ENCODE assay signal across 8 cellular contexts in the genomic region with DNA sequence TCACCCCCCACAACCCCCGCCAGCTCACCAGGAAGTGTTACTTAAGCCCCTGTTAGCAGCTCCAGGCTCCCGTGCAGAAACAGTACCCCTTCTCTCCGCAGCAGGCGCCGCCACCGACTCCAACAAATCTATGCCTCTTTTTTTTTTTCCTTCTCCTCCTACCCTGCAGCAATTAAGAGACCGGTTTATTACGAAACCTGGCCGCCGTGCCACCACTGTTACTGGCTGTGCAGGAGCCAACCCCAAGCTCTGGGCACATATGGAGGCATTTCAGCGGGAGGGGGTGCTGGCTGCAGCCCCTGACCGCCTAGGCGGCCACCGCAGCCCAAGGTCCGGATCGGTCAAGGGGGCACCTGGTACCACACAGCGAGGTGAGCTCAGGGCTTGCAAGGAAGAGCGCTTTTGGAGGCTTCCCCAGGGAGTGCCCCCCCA. TPM values are rescaled to one million over a fixed set of nuclear protein-coding genes. Genes with fewer than 3 reads are reported as not detected.
DNase-seq lines count a peak whose midpoint lies in the region; ATAC-seq and TF ChIP-seq lines count a peak whose summit lies in the region.

No MANE protein-coding gene starts in this region.

- H3K9ac ChIP-seq in PC-3 (ENCODE audit: low read length): peak overlapping the region; percentile 86

- no peak overlapping the region for H2AFZ ChIP-seq in PC-3 (ENCODE audit: low read length)

- H3K27ac ChIP-seq in PC-3 (ENCODE audit: low read length) (peak overlapping the region; percentile 67), left ventricle myocardium inferior (replicated peaks) (peak overlapping the region; percentile 95)

- H3K4me3 Mint-ChIP-seq in activated naive CD8-positive, alpha-beta T cell treated with anti-CD3 and anti-CD28 coated beads, Interleukin-2, amount 10 ng/mL, durations not matched to agents 7 days and 5 days: peak overlapping the region; percentile 94
- peak overlapping the region; percentile 68 for H3K4me3 Mint-ChIP-seq in progenitor cell of endocrine pancreas (ENCODE audit: low read depth)

- peaks cover 38% of the 10 kb centered on the region for H3K79me2 ChIP-seq in PC-3 (ENCODE audit: low read length)

- H3K9me3 ChIP-seq in PC-3 (ENCODE audit: low read length) (no peaks in the 10 kb centered on the region), left ventricle myocardium inferior (replicated peaks) (peaks cover 13% of the 10 kb centered on the region)

- ATAC-seq in PC-3: peak; percentile 2
- peak; percentile 15 for ATAC-seq in activated naive CD8-positive, alpha-beta T cell treated with anti-CD3 and anti-CD28 coated beads, Interleukin-2, amount 10 ng/mL, durations not matched to agents 7 days and 5 days (ENCODE audit: low read depth)
- no peak for ATAC-seq in GM21717 (IDR thresholded peaks at IDR 0.05; ENCODE audit: unreplicated experiment)

- H3K4me1 ChIP-seq in PC-3 (ENCODE audit: insufficient read depth, low read length): peaks cover 5% of the 10 kb centered on the region; the same call in 1 of the 2 replicates
- peaks cover 51% of the 10 kb centered on the region for H3K4me1 ChIP-seq in left ventricle myocardium inferior

- no peak; the same call in 1 of the 2 replicates for TF ChIP-seq CTCF in PC-3 (conservative IDR thresholded peaks at IDR 0.05; ENCODE audit: low read depth, low read length)
- peak; percentile 29 for TF ChIP-seq CTCF in left ventricle myocardium inferior (IDR thresholded peaks at IDR 0.05; ENCODE audit: borderline replicate concordance)
- peak; percentile 42 for TF ChIP-seq CTCF in progenitor cell of endocrine pancreas (IDR thresholded peaks at IDR 0.05; ENCODE audit: unreplicated experiment)

- no peaks in the 10 kb centered on the region for H3K9me2 ChIP-seq in PC-3 (replicated peaks; ENCODE audit: low read length)

- peaks cover 17% of the 10 kb centered on the region for H4K20me1 ChIP-seq in PC-3 (ENCODE audit: low read length)

- H3K4me3 ChIP-seq in PC-3 (ENCODE audit: low read length) (peak overlapping the region; percentile 100), left ventricle myocardium inferior (peak overlapping the region; percentile 98)

- intact Hi-C loops in PC-3 (cut with micrococcal nuclease) (no loop called here), left ventricle myocardium inferior (cut with micrococcal nuclease) (loop anchor here (5.0 to 10.0 kb wide), 2 partner anchors 64 to 106 kb away; no protein-coding TSS in a partner anchor)

- POLR2A ChIA-PET in PC-3 (lab: Charles Lee; ENCODE audit: unreplicated experiment): interaction anchor here (0.6 to 1.7 kb wide), 4 partner anchors 52 to 101 kb away, joined by 3 to 19 read pairs (median 4); no protein-coding TSS in a partner anchor
- POLR2A ChIA-PET in activated naive CD8-positive, alpha-beta T cell treated with anti-CD3 and anti-CD28 coated beads, Interleukin-2, amount 10 ng/mL, durations not matched to agents 7 days and 5 days (lab: Charles Lee): interaction anchor here (0.7 to 5.7 kb wide), 18 partner anchors 8 to 158 kb away, joined by 3 to 207 read pairs (median 56); partner anchors contain the start of gene LMNB2

- H3K27me3 ChIP-seq in PC-3 (ENCODE audit: low read length) (no peaks in the 10 kb centered on the region), left ventricle myocardium inferior (ENCODE audit: low read depth) (no peaks in the 10 kb centered on the region)

- CTCF ChIA-PET in PC-3 (lab: Charles Lee): interaction anchor here (0.5 to 0.7 kb wide), 2 partner anchors 138 to 149 kb away, joined by 5 to 6 read pairs; no protein-coding TSS in a partner anchor

- peak overlapping the region; percentile 92 for H3K4me2 ChIP-seq in PC-3 (ENCODE audit: low read length)

- peaks cover 14% of the 10 kb centered on the region for H3K36me3 ChIP-seq in PC-3 (ENCODE audit: low read depth, low read length)
- H3K36me3 ChIP-seq in left ventricle myocardium inferior: peaks cover 13% of the 10 kb centered on the region

- H3K4me1 Mint-ChIP-seq in activated naive CD8-positive, alpha-beta T cell treated with anti-CD3 and anti-CD28 coated beads, Interleukin-2, amount 10 ng/mL, durations not matched to agents 7 days and 5 days: peaks cover 10% of the 10 kb centered on the region
- H3K4me1 Mint-ChIP-seq in progenitor cell of endocrine pancreas (ENCODE audit: low read depth): peaks cover 20% of the 10 kb centered on the region

- TSS peak; percentile 70 for BruUV-seq in PC-3 (replicated peaks; lab: Mats Ljungman, UMichigan)

- peaks cover 8% of the 10 kb centered on the region for H3K9me3 Mint-ChIP-seq in activated naive CD8-positive, alpha-beta T cell treated with anti-CD3 and anti-CD28 coated beads, Interleukin-2, amount 10 ng/mL, durations not matched to agents 7 days and 5 days
- H3K9me3 Mint-ChIP-seq in progenitor cell of endocrine pancreas (ENCODE audit: low read depth): peaks cover 3% of the 10 kb centered on the region

- no peaks in the 10 kb centered on the region for H3K27me3 Mint-ChIP-seq in activated naive CD8-positive, alpha-beta T cell treated with anti-CD3 and anti-CD28 coated beads, Interleukin-2, amount 10 ng/mL, durations not matched to agents 7 days and 5 days
- peaks cover 49% of the 10 kb centered on the region for H3K27me3 Mint-ChIP-seq in progenitor cell of endocrine pancreas

- DNase-seq in NK-92 treated with Interleukin-12 subunit alpha and Interleukin-12 subunit beta, amount 100 ng/mL, for 24 hours (lab: John Stamatoyannopoulos, UW): peak; percentile 47
- DNase-seq in NK-92 (lab: John Stamatoyannopoulos, UW; ENCODE audit: unreplicated experiment): no peak
- DNase-seq in PC-3: peak; percentile 53
- no peak for DNase-seq in activated naive CD8-positive, alpha-beta T cell treated with anti-CD3 and anti-CD28 coated beads, Interleukin-2, amount 10 ng/mL, durations not matched to agents 7 days and 5 days
- DNase-seq in left ventricle myocardium inferior: peak; percentile 61
- no peak for DNase-seq in progenitor cell of endocrine pancreas (ENCODE audit: low spot score, unreplicated experiment)
- DNase-seq in AG20443 (ENCODE audit: low spot score): no peak

- peak overlapping the region; percentile 87 for H3K27ac Mint-ChIP-seq in activated naive CD8-positive, alpha-beta T cell treated with anti-CD3 and anti-CD28 coated beads, Interleukin-2, amount 10 ng/mL, durations not matched to agents 7 days and 5 days
- H3K27ac Mint-ChIP-seq in progenitor cell of endocrine pancreas: peak overlapping the region; percentile 4

- no peaks in the 10 kb centered on the region for H3F3A ChIP-seq in PC-3 (ENCODE audit: low read length, unreplicated experiment)

- H3K36me3 Mint-ChIP-seq in activated naive CD8-positive, alpha-beta T cell treated with anti-CD3 and anti-CD28 coated beads, Interleukin-2, amount 10 ng/mL, durations not matched to agents 7 days and 5 days: peaks cover 23% of the 10 kb centered on the region
- H3K36me3 Mint-ChIP-seq in progenitor cell of endocrine pancreas (ENCODE audit: insufficient read depth): no peaks in the 10 kb centered on the region

RNA-seq across cellular contexts. Expression of gene GADD45B, which starts 2.4 kb away (rescaled TPM):
- 137 and 154 TPM in 2 replicates for total RNA-seq in PC-3 (2014; rRNA removed)
- total RNA-seq in activated naive CD8-positive, alpha-beta T cell treated with anti-CD3 and anti-CD28 coated beads, Interleukin-2, amount 10 ng/mL, durations not matched to agents 7 days and 5 days: 10 to 100 TPM; 83.1 to 85.4 TPM
- 34.3 TPM for total RNA-seq in left ventricle myocardium inferior
- 4.9 and 5.1 TPM in 2 replicates for total RNA-seq in progenitor cell of endocrine pancreas

RNA-seq across cellular contexts. Expression of gene LMNB2, which starts 21.6 kb away (rescaled TPM):
- total RNA-seq in PC-3 (2014; rRNA removed) (220 and 327 TPM in 2 replicates), left ventricle myocardium inferior (11.0 TPM), progenitor cell of endocrine pancreas (90.0 and 93.6 TPM in 2 replicates)
- 10 to 100 TPM; 74.9 to 83.3 TPM for total RNA-seq in activated naive CD8-positive, alpha-beta T cell treated with anti-CD3 and anti-CD28 coated beads, Interleukin-2, amount 10 ng/mL, durations not matched to agents 7 days and 5 days

RNA-seq across cellular contexts. Expression of gene TIMM13, which starts 51.0 kb away (rescaled TPM):
- 129 and 131 TPM in 2 replicates for total RNA-seq in PC-3 (2014; rRNA removed)
- total RNA-seq in activated naive CD8-positive, alpha-beta T cell treated with anti-CD3 and anti-CD28 coated beads, Interleukin-2, amount 10 ng/mL, durations not matched to agents 7 days and 5 days: 10 to 100 TPM; 46.5 to 48.5 TPM
- total RNA-seq in left ventricle myocardium inferior: 87.7 TPM
- 108 and 110 TPM in 2 replicates for total RNA-seq in progenitor cell of endocrine pancreas

Comparison
In these comparisons a context has a peak if more than half of its experiments do, and no peak if none do; other contexts are left out.
1. DNase-seq: peak in NK-92 treated with Interleukin-12 subunit alpha and Interleukin-12 subunit beta, amount 100 ng/mL, for 24 hours (single experiment), PC-3 (single experiment) and left ventricle myocardium inferior (single experiment); none in NK-92 (single experiment), activated naive CD8-positive, alpha-beta T cell treated with anti-CD3 and anti-CD28 coated beads, Interleukin-2, amount 10 ng/mL, durations not matched to agents 7 days and 5 days (single experiment), progenitor cell of endocrine pancreas (single experiment) and AG20443 (single experiment).